ENCODE assay signal across 1 cellular context in the genomic region with DNA sequence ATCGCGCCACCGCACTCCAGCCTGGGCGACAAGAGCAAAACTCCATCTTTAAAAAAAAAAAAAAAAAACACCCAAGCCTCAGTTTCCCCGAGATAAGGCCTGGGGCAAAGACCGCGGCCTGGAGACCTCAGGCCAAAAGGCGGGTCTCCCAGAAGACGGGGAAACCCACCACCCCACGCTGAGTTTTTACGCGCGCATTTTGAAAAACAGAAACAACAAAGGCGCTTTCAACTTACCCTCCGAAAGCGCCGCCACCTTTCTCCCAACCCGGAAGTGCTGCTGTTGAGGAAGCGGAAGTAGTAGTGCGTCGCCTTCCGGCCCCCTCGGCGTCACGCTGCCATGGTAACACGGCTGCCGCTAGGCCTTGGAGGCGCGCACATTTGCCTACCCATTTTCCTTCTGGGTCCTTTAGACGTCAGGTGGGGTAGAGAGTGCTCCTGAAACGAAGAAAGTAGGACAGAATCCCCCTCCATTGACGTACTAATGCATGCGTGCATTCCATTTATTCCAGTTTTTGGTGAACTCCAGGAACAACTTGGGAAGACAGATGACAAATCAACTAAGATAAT.
A peak's percentile ranks its signal among the peaks of the same experiment; 100 is the strongest.
TF ChIP-seq lines count a peak whose summit lies in the region.

A gene with protein sequence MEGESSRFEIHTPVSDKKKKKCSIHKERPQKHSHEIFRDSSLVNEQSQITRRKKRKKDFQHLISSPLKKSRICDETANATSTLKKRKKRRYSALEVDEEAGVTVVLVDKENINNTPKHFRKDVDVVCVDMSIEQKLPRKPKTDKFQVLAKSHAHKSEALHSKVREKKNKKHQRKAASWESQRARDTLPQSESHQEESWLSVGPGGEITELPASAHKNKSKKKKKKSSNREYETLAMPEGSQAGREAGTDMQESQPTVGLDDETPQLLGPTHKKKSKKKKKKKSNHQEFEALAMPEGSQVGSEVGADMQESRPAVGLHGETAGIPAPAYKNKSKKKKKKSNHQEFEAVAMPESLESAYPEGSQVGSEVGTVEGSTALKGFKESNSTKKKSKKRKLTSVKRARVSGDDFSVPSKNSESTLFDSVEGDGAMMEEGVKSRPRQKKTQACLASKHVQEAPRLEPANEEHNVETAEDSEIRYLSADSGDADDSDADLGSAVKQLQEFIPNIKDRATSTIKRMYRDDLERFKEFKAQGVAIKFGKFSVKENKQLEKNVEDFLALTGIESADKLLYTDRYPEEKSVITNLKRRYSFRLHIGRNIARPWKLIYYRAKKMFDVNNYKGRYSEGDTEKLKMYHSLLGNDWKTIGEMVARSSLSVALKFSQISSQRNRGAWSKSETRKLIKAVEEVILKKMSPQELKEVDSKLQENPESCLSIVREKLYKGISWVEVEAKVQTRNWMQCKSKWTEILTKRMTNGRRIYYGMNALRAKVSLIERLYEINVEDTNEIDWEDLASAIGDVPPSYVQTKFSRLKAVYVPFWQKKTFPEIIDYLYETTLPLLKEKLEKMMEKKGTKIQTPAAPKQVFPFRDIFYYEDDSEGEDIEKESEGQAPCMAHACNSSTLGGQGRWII (minus strand): TSS at position 287 of the 569 bp plus-strand sequence. CDS start 4,019 bp downstream, outside the sequence.

TF ChIP-seq in HepG2, 621 proteins besides CTCF, POLR2A, EP300 and RAD21 (continued from another document and continues in another):
- TF ChIP-seq, protein P1, sequence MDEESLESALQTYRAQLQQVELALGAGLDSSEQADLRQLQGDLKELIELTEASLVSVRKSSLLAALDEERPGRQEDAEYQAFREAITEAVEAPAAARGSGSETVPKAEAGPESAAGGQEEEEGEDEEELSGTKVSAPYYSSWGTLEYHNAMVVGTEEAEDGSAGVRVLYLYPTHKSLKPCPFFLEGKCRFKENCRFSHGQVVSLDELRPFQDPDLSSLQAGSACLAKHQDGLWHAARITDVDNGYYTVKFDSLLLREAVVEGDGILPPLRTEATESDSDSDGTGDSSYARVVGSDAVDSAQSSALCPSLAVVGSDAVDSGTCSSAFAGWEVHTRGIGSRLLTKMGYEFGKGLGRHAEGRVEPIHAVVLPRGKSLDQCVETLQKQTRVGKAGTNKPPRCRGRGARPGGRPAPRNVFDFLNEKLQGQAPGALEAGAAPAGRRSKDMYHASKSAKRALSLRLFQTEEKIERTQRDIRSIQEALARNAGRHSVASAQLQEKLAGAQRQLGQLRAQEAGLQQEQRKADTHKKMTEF (CRISPR knock-in tag; IDR thresholded peaks at IDR 0.05), result no peak
- TF ChIP-seq REL (CRISPR knock-in tag; conservative IDR thresholded peaks at IDR 0.05), result no peak
- 0 out of 2 replicates have a peak, but pooled peaks have one; percentile 60 for TF ChIP-seq CBFB (CRISPR knock-in tag; IDR thresholded peaks at IDR 0.05)
- no peak for TF ChIP-seq ZIK1 (CRISPR knock-in tag; IDR thresholded peaks at IDR 0.05; ENCODE audit: borderline replicate concordance, low read depth)
- TF ChIP-seq ZNF350 (CRISPR knock-in tag; IDR thresholded peaks at IDR 0.05; ENCODE audit: borderline replicate concordance, low read depth), result peak; percentile 68; the same call in 1 of the 2 replicates
- TF ChIP-seq SRY (CRISPR knock-in tag; IDR thresholded peaks at IDR 0.05), result 0 out of 2 replicates have a peak, but pooled peaks have one; percentile 43
- peak; percentile 79 for TF ChIP-seq KMT2B (CRISPR knock-in tag; IDR thresholded peaks at IDR 0.05)
- TF ChIP-seq SIN3A (IDR thresholded peaks at IDR 0.05; ENCODE audit: borderline replicate concordance, low read depth, low read length), result peak; percentile 99
- TF ChIP-seq HCFC1 (IDR thresholded peaks at IDR 0.05; ENCODE audit: low read depth, low read length), result peak; percentile 57
- TF ChIP-seq AGO1 (IDR thresholded peaks at IDR 0.05; ENCODE audit: low read depth, low read length, poor library complexity, severe bottlenecking), result no peak
- TF ChIP-seq ZSCAN31 (CRISPR knock-in tag; IDR thresholded peaks at IDR 0.05; ENCODE audit: low read depth), result no peak
- TF ChIP-seq PCBP1 (IDR thresholded peaks at IDR 0.05; ENCODE audit: borderline replicate concordance, low read depth, low read length), result 0 out of 2 replicates have a peak, but pooled peaks have one; percentile 34
- TF ChIP-seq BCL6 (CRISPR knock-in tag; IDR thresholded peaks at IDR 0.05), result peak; percentile 71
- TF ChIP-seq PHF20 (CRISPR knock-in tag; IDR thresholded peaks at IDR 0.05), result peak; percentile 93
- peak; percentile 73; the same call in 1 of the 2 replicates for TF ChIP-seq MXD4 (CRISPR knock-in tag; IDR thresholded peaks at IDR 0.05)
- TF ChIP-seq ESRRA (CRISPR knock-in tag; IDR thresholded peaks at IDR 0.05; ENCODE audit: low read depth), result no peak
- 0 out of 2 replicates have a peak, but pooled peaks have one; percentile 45 for TF ChIP-seq ATF7-NPFF (CRISPR knock-in tag; IDR thresholded peaks at IDR 0.05; ENCODE audit: low read depth)
- TF ChIP-seq ZNF441 (CRISPR knock-in tag; IDR thresholded peaks at IDR 0.05; ENCODE audit: borderline replicate concordance), result 0 out of 2 replicates have a peak, but pooled peaks have one; percentile 19
- peak; percentile 87 for TF ChIP-seq RBM22 (optimal IDR thresholded peaks at IDR 0.05; ENCODE audit: low read length)
- TF ChIP-seq, protein P2, sequence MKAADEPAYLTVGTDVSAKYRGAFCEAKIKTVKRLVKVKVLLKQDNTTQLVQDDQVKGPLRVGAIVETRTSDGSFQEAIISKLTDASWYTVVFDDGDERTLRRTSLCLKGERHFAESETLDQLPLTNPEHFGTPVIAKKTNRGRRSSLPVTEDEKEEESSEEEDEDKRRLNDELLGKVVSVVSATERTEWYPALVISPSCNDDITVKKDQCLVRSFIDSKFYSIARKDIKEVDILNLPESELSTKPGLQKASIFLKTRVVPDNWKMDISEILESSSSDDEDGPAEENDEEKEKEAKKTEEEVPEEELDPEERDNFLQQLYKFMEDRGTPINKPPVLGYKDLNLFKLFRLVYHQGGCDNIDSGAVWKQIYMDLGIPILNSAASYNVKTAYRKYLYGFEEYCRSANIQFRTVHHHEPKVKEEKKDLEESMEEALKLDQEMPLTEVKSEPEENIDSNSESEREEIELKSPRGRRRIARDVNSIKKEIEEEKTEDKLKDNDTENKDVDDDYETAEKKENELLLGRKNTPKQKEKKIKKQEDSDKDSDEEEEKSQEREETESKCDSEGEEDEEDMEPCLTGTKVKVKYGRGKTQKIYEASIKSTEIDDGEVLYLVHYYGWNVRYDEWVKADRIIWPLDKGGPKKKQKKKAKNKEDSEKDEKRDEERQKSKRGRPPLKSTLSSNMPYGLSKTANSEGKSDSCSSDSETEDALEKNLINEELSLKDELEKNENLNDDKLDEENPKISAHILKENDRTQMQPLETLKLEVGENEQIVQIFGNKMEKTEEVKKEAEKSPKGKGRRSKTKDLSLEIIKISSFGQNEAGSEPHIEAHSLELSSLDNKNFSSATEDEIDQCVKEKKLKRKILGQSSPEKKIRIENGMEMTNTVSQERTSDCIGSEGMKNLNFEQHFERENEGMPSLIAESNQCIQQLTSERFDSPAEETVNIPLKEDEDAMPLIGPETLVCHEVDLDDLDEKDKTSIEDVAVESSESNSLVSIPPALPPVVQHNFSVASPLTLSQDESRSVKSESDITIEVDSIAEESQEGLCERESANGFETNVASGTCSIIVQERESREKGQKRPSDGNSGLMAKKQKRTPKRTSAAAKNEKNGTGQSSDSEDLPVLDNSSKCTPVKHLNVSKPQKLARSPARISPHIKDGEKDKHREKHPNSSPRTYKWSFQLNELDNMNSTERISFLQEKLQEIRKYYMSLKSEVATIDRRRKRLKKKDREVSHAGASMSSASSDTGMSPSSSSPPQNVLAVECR (CRISPR knock-in tag; IDR thresholded peaks at IDR 0.05; ENCODE audit: borderline replicate concordance), result peak; percentile 98
- TF ChIP-seq, protein P3, sequence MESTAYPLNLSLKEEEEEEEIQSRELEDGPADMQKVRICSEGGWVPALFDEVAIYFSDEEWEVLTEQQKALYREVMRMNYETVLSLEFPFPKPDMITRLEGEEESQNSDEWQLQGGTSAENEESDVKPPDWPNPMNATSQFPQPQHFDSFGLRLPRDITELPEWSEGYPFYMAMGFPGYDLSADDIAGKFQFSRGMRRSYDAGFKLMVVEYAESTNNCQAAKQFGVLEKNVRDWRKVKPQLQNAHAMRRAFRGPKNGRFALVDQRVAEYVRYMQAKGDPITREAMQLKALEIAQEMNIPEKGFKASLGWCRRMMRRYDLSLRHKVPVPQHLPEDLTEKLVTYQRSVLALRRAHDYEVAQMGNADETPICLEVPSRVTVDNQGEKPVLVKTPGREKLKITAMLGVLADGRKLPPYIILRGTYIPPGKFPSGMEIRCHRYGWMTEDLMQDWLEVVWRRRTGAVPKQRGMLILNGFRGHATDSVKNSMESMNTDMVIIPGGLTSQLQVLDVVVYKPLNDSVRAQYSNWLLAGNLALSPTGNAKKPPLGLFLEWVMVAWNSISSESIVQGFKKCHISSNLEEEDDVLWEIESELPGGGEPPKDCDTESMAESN (CRISPR knock-in tag; conservative IDR thresholded peaks at IDR 0.05), result 0 out of 2 replicates have a peak, but pooled peaks have one; percentile 60
- TF ChIP-seq HDAC2 (CRISPR knock-in tag; IDR thresholded peaks at IDR 0.05), result peak; percentile 52; the same call in 1 of the 2 replicates
- TF ChIP-seq, protein P4, sequence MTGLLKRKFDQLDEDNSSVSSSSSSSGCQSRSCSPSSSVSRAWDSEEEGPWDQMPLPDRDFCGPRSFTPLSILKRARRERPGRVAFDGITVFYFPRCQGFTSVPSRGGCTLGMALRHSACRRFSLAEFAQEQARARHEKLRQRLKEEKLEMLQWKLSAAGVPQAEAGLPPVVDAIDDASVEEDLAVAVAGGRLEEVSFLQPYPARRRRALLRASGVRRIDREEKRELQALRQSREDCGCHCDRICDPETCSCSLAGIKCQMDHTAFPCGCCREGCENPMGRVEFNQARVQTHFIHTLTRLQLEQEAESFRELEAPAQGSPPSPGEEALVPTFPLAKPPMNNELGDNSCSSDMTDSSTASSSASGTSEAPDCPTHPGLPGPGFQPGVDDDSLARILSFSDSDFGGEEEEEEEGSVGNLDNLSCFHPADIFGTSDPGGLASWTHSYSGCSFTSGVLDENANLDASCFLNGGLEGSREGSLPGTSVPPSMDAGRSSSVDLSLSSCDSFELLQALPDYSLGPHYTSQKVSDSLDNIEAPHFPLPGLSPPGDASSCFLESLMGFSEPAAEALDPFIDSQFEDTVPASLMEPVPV (CRISPR knock-in tag; IDR thresholded peaks at IDR 0.05), result no peak
- TF ChIP-seq PHF8 (CRISPR knock-in tag; IDR thresholded peaks at IDR 0.05), result peak; percentile 55
- no peak for TF ChIP-seq SMAD1 (CRISPR knock-in tag; IDR thresholded peaks at IDR 0.05; ENCODE audit: borderline replicate concordance, low read depth)
- TF ChIP-seq, protein P5, sequence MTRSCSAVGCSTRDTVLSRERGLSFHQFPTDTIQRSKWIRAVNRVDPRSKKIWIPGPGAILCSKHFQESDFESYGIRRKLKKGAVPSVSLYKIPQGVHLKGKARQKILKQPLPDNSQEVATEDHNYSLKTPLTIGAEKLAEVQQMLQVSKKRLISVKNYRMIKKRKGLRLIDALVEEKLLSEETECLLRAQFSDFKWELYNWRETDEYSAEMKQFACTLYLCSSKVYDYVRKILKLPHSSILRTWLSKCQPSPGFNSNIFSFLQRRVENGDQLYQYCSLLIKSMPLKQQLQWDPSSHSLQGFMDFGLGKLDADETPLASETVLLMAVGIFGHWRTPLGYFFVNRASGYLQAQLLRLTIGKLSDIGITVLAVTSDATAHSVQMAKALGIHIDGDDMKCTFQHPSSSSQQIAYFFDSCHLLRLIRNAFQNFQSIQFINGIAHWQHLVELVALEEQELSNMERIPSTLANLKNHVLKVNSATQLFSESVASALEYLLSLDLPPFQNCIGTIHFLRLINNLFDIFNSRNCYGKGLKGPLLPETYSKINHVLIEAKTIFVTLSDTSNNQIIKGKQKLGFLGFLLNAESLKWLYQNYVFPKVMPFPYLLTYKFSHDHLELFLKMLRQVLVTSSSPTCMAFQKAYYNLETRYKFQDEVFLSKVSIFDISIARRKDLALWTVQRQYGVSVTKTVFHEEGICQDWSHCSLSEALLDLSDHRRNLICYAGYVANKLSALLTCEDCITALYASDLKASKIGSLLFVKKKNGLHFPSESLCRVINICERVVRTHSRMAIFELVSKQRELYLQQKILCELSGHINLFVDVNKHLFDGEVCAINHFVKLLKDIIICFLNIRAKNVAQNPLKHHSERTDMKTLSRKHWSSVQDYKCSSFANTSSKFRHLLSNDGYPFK (CRISPR knock-in tag; IDR thresholded peaks at IDR 0.05; ENCODE audit: borderline replicate concordance), result peak; percentile 67; the same call in 1 of the 2 replicates
- TF ChIP-seq YEATS2 (CRISPR knock-in tag; IDR thresholded peaks at IDR 0.05; ENCODE audit: borderline replicate concordance), result peak; percentile 82
- TF ChIP-seq NONO (IDR thresholded peaks at IDR 0.05), result no peak
- TF ChIP-seq NONO (CRISPR knock-in tag; conservative IDR thresholded peaks at IDR 0.05), result peak; percentile 32; the same call in 1 of the 2 replicates
- TF ChIP-seq, protein P6, sequence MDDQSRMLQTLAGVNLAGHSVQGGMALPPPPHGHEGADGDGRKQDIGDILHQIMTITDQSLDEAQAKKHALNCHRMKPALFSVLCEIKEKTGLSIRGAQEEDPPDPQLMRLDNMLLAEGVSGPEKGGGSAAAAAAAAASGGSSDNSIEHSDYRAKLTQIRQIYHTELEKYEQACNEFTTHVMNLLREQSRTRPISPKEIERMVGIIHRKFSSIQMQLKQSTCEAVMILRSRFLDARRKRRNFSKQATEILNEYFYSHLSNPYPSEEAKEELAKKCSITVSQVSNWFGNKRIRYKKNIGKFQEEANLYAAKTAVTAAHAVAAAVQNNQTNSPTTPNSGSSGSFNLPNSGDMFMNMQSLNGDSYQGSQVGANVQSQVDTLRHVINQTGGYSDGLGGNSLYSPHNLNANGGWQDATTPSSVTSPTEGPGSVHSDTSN (CRISPR knock-in tag; IDR thresholded peaks at IDR 0.05; ENCODE audit: borderline replicate concordance), result no peak
- TF ChIP-seq, protein P7, sequence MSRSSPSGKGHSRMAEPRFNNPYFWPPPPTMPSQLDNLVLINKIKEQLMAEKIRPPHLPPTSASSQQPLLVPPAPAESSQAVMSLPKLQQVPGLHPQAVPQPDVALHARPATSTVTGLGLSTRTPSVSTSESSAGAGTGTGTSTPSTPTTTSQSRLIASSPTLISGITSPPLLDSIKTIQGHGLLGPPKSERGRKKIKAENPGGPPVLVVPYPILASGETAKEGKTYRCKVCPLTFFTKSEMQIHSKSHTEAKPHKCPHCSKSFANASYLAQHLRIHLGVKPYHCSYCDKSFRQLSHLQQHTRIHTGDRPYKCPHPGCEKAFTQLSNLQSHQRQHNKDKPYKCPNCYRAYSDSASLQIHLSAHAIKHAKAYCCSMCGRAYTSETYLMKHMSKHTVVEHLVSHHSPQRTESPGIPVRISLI (CRISPR knock-in tag; IDR thresholded peaks at IDR 0.05; ENCODE audit: borderline replicate concordance), result peak; percentile 70; the same call in 1 of the 2 replicates
- TF ChIP-seq CBX1 (IDR thresholded peaks at IDR 0.05; ENCODE audit: low read depth), result peak; percentile 46
- TF ChIP-seq, protein P8, sequence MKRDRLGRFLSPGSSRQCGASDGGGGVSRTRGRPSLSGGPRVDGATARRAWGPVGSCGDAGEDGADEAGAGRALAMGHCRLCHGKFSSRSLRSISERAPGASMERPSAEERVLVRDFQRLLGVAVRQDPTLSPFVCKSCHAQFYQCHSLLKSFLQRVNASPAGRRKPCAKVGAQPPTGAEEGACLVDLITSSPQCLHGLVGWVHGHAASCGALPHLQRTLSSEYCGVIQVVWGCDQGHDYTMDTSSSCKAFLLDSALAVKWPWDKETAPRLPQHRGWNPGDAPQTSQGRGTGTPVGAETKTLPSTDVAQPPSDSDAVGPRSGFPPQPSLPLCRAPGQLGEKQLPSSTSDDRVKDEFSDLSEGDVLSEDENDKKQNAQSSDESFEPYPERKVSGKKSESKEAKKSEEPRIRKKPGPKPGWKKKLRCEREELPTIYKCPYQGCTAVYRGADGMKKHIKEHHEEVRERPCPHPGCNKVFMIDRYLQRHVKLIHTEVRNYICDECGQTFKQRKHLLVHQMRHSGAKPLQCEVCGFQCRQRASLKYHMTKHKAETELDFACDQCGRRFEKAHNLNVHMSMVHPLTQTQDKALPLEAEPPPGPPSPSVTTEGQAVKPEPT (CRISPR knock-in tag; IDR thresholded peaks at IDR 0.05; ENCODE audit: low read depth), result no peak
- peak; percentile 91 for TF ChIP-seq RFX1 (IDR thresholded peaks at IDR 0.05)
- TF ChIP-seq GABPB1 (CRISPR knock-in tag; IDR thresholded peaks at IDR 0.05), result peak; percentile 97
